ENCODE assay signal across 9 cellular contexts in the genomic region with DNA sequence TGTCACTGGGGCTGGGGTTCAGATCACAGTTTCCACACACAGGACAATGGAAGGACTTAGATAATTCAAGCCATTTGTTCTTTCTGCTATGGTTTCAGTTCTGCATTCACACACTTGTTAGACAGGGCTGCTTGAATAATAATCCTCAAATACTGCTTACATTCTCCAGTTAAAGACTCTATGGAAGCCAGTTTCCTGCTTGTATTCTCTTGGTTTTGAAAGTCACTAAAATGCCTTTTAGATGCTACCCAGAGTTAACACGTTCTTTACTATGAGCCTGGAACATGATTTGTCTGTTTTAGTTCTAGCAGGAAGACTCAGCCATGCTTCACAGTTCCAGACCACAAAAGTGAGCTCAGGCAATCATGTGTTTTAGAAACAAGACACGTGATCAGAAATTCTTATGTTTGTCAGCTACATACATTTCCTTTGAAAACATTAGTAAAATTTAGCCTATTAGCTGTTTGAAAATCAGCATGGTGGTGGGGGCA.
A peak's percentile ranks its signal among the peaks of the same experiment; 100 is the strongest.
DNase-seq lines count a peak whose midpoint lies in the region; ATAC-seq lines count a peak whose summit lies in the region.
"Had no signal": no experiment of that assay in that cellular context is flagged by ENCODE, and none has a peak within 500 bp of the region (broad histone marks: within the 10 kb centered on the region; RNA-seq: fewer than 3 reads in every experiment).

No MANE protein-coding gene starts in this region.

- DNase-seq in NOMO-1 treated with DMSO at 0.1 percent for 48 hours (lab: John Stamatoyannopoulos, UW; ENCODE audit: unreplicated experiment): peak; percentile 89
- DNase-seq in myocyte (ENCODE audit: low read depth): peak; percentile 6
- no peak for DNase-seq in NCI-H446 treated with DMSO at 0.1 percent for 48 hours (lab: John Stamatoyannopoulos, UW)
- DNase-seq in DMS 273 (lab: John Stamatoyannopoulos, UW; ENCODE audit: unreplicated experiment): no peak
- DNase-seq in NCI-H82 treated with DMSO at 0.1 percent for 48 hours (lab: John Stamatoyannopoulos, UW; ENCODE audit: unreplicated experiment): no peak
- DNase-seq in SW480 (ENCODE audit: low spot score): no peak
- DNase-seq: naive thymus-derived CD8-positive, alpha-beta T cell had no signal

- peak; percentile 89 for ATAC-seq in GM18520 (IDR thresholded peaks at IDR 0.05; ENCODE audit: unreplicated experiment)
- peak; percentile 89 for ATAC-seq in HG02763 (IDR thresholded peaks at IDR 0.05; ENCODE audit: unreplicated experiment)

Comparison
In these comparisons a context has a peak if more than half of its experiments do, and no peak if none do; other contexts are left out.
1. DNase-seq: peak in NOMO-1 treated with DMSO at 0.1 percent for 48 hours (single experiment) and myocyte (single experiment); none in NCI-H446 treated with DMSO at 0.1 percent for 48 hours (single experiment), DMS 273 (single experiment), NCI-H82 treated with DMSO at 0.1 percent for 48 hours (single experiment) and SW480 (single experiment).